2 cellular contexts compared by ENCODE assay signal in the genomic region with DNA sequence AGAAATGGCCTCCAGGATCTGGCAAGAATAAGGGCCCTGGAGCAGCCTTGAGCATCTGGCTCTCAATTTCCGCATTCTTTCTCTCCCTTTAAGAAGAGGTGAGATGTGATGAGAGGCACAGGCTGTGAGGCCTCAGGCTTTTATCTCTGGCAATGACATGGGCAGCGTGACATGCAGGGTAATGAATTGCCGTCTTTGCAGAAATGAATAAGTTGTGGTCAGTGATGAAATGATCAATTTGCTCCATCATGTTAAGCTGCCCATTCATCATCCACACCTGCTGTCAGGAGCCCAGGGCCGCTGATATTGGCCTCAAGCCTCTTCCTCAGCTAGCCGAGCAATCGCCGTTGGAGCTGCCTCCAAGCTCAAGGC.
TF ChIP-seq lines count a peak whose summit lies in the region.

No MANE protein-coding gene starts in this region.

TF ChIP-seq in SK-N-SH, 30 proteins besides CTCF, POLR2A, EP300 and RAD21 (continued from another document):
- TF ChIP-seq, protein P1, sequence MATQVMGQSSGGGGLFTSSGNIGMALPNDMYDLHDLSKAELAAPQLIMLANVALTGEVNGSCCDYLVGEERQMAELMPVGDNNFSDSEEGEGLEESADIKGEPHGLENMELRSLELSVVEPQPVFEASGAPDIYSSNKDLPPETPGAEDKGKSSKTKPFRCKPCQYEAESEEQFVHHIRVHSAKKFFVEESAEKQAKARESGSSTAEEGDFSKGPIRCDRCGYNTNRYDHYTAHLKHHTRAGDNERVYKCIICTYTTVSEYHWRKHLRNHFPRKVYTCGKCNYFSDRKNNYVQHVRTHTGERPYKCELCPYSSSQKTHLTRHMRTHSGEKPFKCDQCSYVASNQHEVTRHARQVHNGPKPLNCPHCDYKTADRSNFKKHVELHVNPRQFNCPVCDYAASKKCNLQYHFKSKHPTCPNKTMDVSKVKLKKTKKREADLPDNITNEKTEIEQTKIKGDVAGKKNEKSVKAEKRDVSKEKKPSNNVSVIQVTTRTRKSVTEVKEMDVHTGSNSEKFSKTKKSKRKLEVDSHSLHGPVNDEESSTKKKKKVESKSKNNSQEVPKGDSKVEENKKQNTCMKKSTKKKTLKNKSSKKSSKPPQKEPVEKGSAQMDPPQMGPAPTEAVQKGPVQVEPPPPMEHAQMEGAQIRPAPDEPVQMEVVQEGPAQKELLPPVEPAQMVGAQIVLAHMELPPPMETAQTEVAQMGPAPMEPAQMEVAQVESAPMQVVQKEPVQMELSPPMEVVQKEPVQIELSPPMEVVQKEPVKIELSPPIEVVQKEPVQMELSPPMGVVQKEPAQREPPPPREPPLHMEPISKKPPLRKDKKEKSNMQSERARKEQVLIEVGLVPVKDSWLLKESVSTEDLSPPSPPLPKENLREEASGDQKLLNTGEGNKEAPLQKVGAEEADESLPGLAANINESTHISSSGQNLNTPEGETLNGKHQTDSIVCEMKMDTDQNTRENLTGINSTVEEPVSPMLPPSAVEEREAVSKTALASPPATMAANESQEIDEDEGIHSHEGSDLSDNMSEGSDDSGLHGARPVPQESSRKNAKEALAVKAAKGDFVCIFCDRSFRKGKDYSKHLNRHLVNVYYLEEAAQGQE (IDR thresholded peaks at IDR 0.05; ENCODE audit: low read depth, low read length), result no peak
- TF ChIP-seq MEF2A (IDR thresholded peaks at IDR 0.05; ENCODE audit: borderline replicate concordance, low read depth) (no peak), NRF1 (IDR thresholded peaks at IDR 0.05; ENCODE audit: low read depth, low read length) (no peak), GATA2 (CRISPR knock-in tag; IDR thresholded peaks at IDR 0.05) (no peak), TAF1 (IDR thresholded peaks at IDR 0.05; ENCODE audit: borderline replicate concordance, low read depth, low read length) (no peak), SMC3 (IDR thresholded peaks at IDR 0.05; ENCODE audit: low read depth, low read length) (no peak), MXI1 (IDR thresholded peaks at IDR 0.05; ENCODE audit: low read depth, low read length) (no peak), FOXM1 (IDR thresholded peaks at IDR 0.05; ENCODE audit: low read depth) (no peak), POLR2AphosphoS5 (IDR thresholded peaks at IDR 0.05; ENCODE audit: low read depth, low read length) (no peak), RXRA (IDR thresholded peaks at IDR 0.05; ENCODE audit: borderline replicate concordance, low read depth) (no peak), RCOR1 (IDR thresholded peaks at IDR 0.05; ENCODE audit: low read length) (no peak)
- TF ChIP-seq, protein P2, sequence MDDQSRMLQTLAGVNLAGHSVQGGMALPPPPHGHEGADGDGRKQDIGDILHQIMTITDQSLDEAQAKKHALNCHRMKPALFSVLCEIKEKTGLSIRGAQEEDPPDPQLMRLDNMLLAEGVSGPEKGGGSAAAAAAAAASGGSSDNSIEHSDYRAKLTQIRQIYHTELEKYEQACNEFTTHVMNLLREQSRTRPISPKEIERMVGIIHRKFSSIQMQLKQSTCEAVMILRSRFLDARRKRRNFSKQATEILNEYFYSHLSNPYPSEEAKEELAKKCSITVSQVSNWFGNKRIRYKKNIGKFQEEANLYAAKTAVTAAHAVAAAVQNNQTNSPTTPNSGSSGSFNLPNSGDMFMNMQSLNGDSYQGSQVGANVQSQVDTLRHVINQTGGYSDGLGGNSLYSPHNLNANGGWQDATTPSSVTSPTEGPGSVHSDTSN (IDR thresholded peaks at IDR 0.05), result no peak
- TF ChIP-seq, protein P3, sequence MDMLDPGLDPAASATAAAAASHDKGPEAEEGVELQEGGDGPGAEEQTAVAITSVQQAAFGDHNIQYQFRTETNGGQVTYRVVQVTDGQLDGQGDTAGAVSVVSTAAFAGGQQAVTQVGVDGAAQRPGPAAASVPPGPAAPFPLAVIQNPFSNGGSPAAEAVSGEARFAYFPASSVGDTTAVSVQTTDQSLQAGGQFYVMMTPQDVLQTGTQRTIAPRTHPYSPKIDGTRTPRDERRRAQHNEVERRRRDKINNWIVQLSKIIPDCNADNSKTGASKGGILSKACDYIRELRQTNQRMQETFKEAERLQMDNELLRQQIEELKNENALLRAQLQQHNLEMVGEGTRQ (IDR thresholded peaks at IDR 0.05; ENCODE audit: borderline replicate concordance, low read depth, low read length), result no peak

TF ChIP-seq in SK-N-SH treated with all-trans-retinoic acid at 6 μM for 48 hours, 23 proteins besides CTCF, POLR2A, EP300 and RAD21 (continued from another document):
- no peak for TF ChIP-seq ARNTL (CRISPR knock-in tag; IDR thresholded peaks at IDR 0.05; ENCODE audit: borderline replicate concordance, low read depth)
- no peak for TF ChIP-seq CSDC2 (CRISPR knock-in tag; IDR thresholded peaks at IDR 0.05)
- TF ChIP-seq ZC3H10 (CRISPR knock-in tag; IDR thresholded peaks at IDR 0.05), result no peak
- TF ChIP-seq ISL1 (CRISPR knock-in tag; IDR thresholded peaks at IDR 0.05), result no peak
- TF ChIP-seq, protein P4, sequence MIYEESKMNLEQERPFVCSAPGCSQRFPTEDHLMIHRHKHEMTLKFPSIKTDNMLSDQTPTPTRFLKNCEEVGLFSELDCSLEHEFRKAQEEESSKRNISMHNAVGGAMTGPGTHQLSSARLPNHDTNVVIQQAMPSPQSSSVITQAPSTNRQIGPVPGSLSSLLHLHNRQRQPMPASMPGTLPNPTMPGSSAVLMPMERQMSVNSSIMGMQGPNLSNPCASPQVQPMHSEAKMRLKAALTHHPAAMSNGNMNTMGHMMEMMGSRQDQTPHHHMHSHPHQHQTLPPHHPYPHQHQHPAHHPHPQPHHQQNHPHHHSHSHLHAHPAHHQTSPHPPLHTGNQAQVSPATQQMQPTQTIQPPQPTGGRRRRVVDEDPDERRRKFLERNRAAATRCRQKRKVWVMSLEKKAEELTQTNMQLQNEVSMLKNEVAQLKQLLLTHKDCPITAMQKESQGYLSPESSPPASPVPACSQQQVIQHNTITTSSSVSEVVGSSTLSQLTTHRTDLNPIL (CRISPR knock-in tag; IDR thresholded peaks at IDR 0.05; ENCODE audit: low read depth), result no peak
- no peak for TF ChIP-seq GLIS3 (CRISPR knock-in tag; IDR thresholded peaks at IDR 0.05)
- TF ChIP-seq TCF4 (CRISPR knock-in tag; IDR thresholded peaks at IDR 0.05; ENCODE audit: borderline replicate concordance), result no peak
- TF ChIP-seq BACH2 (CRISPR knock-in tag; IDR thresholded peaks at IDR 0.05; ENCODE audit: borderline replicate concordance), result no peak
